Comparison of ENCODE assay signal across 8 cellular contexts in the genomic region with DNA sequence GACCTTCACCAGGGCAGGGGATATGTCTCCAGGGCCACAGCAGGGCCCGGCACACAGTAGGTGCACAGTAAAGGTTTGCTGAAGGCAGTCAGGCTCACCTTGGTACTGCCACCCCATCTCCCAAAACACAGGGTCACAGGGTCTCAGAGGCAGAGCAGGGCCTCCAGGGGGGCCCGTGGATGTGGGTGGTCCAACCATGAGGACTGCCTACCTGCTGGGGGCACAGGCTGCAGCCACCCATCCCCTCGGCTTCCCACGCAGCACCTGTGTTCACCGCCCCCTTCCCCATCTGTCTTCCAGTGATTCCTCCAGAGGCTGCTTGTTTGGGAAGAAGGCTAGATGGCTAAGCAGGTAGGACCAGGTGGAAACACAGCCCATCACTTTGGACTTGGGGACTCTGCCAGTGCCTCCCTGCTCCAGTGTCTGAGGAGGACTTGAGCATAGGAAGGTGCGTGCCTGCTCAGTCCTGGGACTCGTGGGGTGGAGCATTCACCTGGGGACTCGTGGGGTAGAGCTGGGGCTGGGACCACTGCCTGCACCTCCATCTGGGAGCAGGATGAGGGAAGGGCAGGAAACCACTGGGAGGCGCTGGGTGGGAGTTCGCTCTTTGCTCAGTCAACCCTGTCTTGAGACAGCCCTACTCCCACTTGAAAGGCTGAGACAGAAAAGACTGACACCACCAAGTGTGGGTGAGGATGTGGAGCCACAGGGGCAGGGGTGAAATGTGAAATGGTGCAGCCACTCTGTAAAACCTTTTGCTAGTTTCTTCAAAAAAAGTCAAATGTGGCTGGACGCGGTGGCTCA. TPM values are rescaled to one million over a fixed set of nuclear protein-coding genes. Genes with fewer than 3 reads are reported as not detected.
DNase-seq lines count a peak whose midpoint lies in the region; FAIRE-seq and TF ChIP-seq lines count a peak whose summit lies in the region.

No MANE protein-coding gene starts in this region.

- H3K9ac ChIP-seq in GM23248: peak overlapping the region; percentile 60
- no peak overlapping the region for H3K9ac ChIP-seq in astrocyte (ENCODE audit: low read length)

- FAIRE-seq in astrocyte (lab: Jason Lieb, UNC): no peak

- H3K9me2 ChIP-seq in GM23248 (ENCODE audit: insufficient read depth): no peaks in the 10 kb centered on the region

- H3K9me3 ChIP-seq in GM23248 (ENCODE audit: low read depth) (no peaks in the 10 kb centered on the region), astrocyte (ENCODE audit: insufficient read depth, low read depth, low read length) (no peaks in the 10 kb centered on the region), mesodermal cell (ENCODE audit: control insufficient read depth, low read length) (no peaks in the 10 kb centered on the region)

- H3K4me3 ChIP-seq in GM23248: no peak overlapping the region
- no peak overlapping the region for H3K4me3 ChIP-seq in astrocyte (ENCODE audit: insufficient read depth, low read depth, low read length)
- H3K4me3 ChIP-seq in mesodermal cell (ENCODE audit: extremely low read depth, insufficient read depth, low read length, poor library complexity, severe bottlenecking): no peak overlapping the region

- in situ Hi-C loops in GM23248 (cut with MboI): loop anchor here (25.0 kb wide), 1 partner anchor 462 kb away; the partner anchor contains the start of gene ALG1L2

- H3K9me3 Mint-ChIP-seq in astrocyte (ENCODE audit: unreplicated experiment): no peaks in the 10 kb centered on the region

- H3F3A ChIP-seq in GM23248 (ENCODE audit: insufficient read depth): peaks cover 23% of the 10 kb centered on the region

- TF ChIP-seq CTCF in astrocyte (IDR thresholded peaks at IDR 0.05; ENCODE audit: insufficient read depth, low read depth, low read length): no peak

- peak overlapping the region; percentile 57 for H2AFZ ChIP-seq in GM23248
- H2AFZ ChIP-seq in astrocyte (ENCODE audit: low read depth, low read length): peak overlapping the region; percentile 26

- peak overlapping the region; percentile 37 for H3K4me2 ChIP-seq in GM23248 (ENCODE audit: unreplicated experiment)
- H3K4me2 ChIP-seq in astrocyte (ENCODE audit: low read length): peak overlapping the region; percentile 29

- no peaks in the 10 kb centered on the region for H3K36me3 Mint-ChIP-seq in astrocyte (ENCODE audit: low read depth, unreplicated experiment)

- H3K27me3 Mint-ChIP-seq in astrocyte (ENCODE audit: low read depth, unreplicated experiment): no peaks in the 10 kb centered on the region

- H3K27ac ChIP-seq in GM23248 (peak overlapping the region; percentile 97), astrocyte (ENCODE audit: low read depth, low read length) (peak overlapping the region; percentile 47), mesodermal cell (ENCODE audit: low read depth, low read length, severe bottlenecking) (peak overlapping the region; percentile 47)

- peaks cover 31% of the 10 kb centered on the region for H3K4me1 Mint-ChIP-seq in astrocyte (ENCODE audit: low read depth, unreplicated experiment)

- H3K27ac Mint-ChIP-seq in astrocyte (ENCODE audit: unreplicated experiment): peak overlapping the region; percentile 62

- H3K4me3 Mint-ChIP-seq in astrocyte (ENCODE audit: unreplicated experiment): no peak overlapping the region

- H4K20me1 ChIP-seq in GM23248 (ENCODE audit: insufficient read depth) (no peaks in the 10 kb centered on the region), astrocyte (ENCODE audit: insufficient read depth, low read length) (no peaks in the 10 kb centered on the region)

- H3K27me3 ChIP-seq in GM23248 (replicated peaks; ENCODE audit: insufficient read depth) (no peaks in the 10 kb centered on the region), astrocyte (ENCODE audit: insufficient read depth, low read length) (no peaks in the 10 kb centered on the region)

- 84 to 86% methylated on average over 12 of the region's 12 CpGs for WGBS in GM23248 (ENCODE audit: low coverage in 1 of 2, low lambda C conversion rate in 2 of 2, missing lambda C conversion rate in 2 of 2), 2 experiments
- WGBS in mesodermal cell (ENCODE audit: insufficient coverage in 2 of 2), 2 experiments: 87 to 97% methylated on average over 8 to 10 of the region's 12 CpGs

- H3K36me3 ChIP-seq in GM23248 (ENCODE audit: low read depth) (no peaks in the 10 kb centered on the region), astrocyte (ENCODE audit: insufficient read depth, low read length) (no peaks in the 10 kb centered on the region), mesodermal cell (ENCODE audit: control insufficient read depth, insufficient read depth, low read length) (no peaks in the 10 kb centered on the region)

- H3K79me2 ChIP-seq in GM23248 (ENCODE audit: insufficient read depth) (no peaks in the 10 kb centered on the region), astrocyte (ENCODE audit: insufficient read depth, low read length) (no peaks in the 10 kb centered on the region)

- H3K4me1 ChIP-seq in GM23248 (ENCODE audit: insufficient read depth): peaks cover 27% of the 10 kb centered on the region
- peaks cover 43% of the 10 kb centered on the region for H3K4me1 ChIP-seq in astrocyte (ENCODE audit: insufficient read depth, low read length)
- peaks cover 45% of the 10 kb centered on the region for H3K4me1 ChIP-seq in mesodermal cell (ENCODE audit: control insufficient read depth, insufficient read depth, low read length, poor library complexity, severe bottlenecking)

- DNase-seq in 8988T (peak; percentile 89), GM23248 (peak; percentile 21), astrocyte (ENCODE audit: low read depth) (no peak), activated gamma-delta T cell treated with Interleukin-2 at 50 U/mL for 16 hours (no peak), cerebellar cortex (ENCODE audit: low spot score) (no peak), COLO668 (lab: John Stamatoyannopoulos, UW; ENCODE audit: unreplicated experiment) (no peak)
- DNase-seq in activated CD8-positive, alpha-beta memory T cell treated with anti-CD3 and anti-CD28 coated beads for 24 hours: no peak

RNA-seq across cellular contexts. Expression of gene PLXND1, which starts 18.8 kb away (rescaled TPM):
- total RNA-seq in GM23248 (2014; rRNA removed; shearing (Covaris generic)): 67.2 and 83.0 TPM in 2 replicates
- polyA plus RNA-seq in GM23248 (2016; fragmentation: Nextera tagmentation; extraction: Ambion mirVana): 35.7 and 37.4 TPM in 2 replicates
- total RNA-seq in astrocyte: 184 and 188 TPM in 2 replicates
- 443 TPM for polyA plus RNA-seq in mesodermal cell (2013, experiment 1 of 2)
- polyA plus RNA-seq in mesodermal cell (2013, experiment 2 of 2): 298 TPM

Comparison
In these comparisons a context has a peak if more than half of its experiments do, and no peak if none do; other contexts are left out.
1. DNase-seq: peak in 8988T (single experiment) and GM23248 (single experiment); none in astrocyte (single experiment), activated gamma-delta T cell treated with Interleukin-2 at 50 U/mL for 16 hours (single experiment), activated CD8-positive, alpha-beta memory T cell treated with anti-CD3 and anti-CD28 coated beads for 24 hours (single experiment), cerebellar cortex (single experiment) and COLO668 (single experiment).
2. H3K27ac ChIP-seq: peak in every context shown above with its lines; median percentile 97 in GM23248; 47 in astrocyte; 47 in mesodermal cell.